Comparison of ENCODE assay signal across 38 cellular contexts in the genomic region with DNA sequence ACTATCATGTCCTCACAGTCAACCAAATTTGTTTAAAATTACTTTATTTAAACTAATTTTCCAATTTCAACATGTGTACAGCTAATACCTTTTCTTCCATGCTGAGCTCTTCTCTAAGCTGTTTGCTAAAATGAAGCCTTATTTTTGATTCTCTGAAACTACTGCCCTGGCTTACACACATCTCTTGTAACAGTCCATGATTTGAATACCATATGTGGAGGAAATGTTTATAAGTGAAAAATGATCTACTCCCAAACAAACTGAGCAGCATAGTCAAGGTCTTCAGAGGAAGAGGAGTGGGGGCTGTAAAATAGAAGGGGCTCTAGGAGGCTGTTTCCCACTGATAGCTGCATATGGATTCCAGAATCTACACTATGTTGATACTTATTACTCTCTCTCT.
"Had no signal": no experiment of that assay in that cellular context is flagged by ENCODE, and none has a peak within 500 bp of the region (broad histone marks: within the 10 kb centered on the region; RNA-seq: fewer than 3 reads in every experiment).

No MANE protein-coding gene starts in this region.

- H3K9me3 ChIP-seq: adrenal gland, ascending aorta, body of pancreas, breast epithelium had no signal

- H3K36me3 Mint-ChIP-seq: activated naive CD4-positive, alpha-beta T cell treated with anti-CD3 and anti-CD28 coated beads, Interleukin-2, amount 10 ng/mL, durations not matched to agents 7 days and 5 days; activated naive CD4-positive, alpha-beta T cell treated with anti-CD3 and anti-CD28 coated beads, Interleukin-2, amount 50 U/mL, for 24 hours; activated naive CD4-positive, alpha-beta T cell treated with anti-CD3 and anti-CD28 coated beads, Interleukin-2, amount 50 U/mL, for 72 hours; activated naive CD8-positive, alpha-beta T cell; activated naive CD8-positive, alpha-beta T cell treated with anti-CD3 and anti-CD28 coated beads for 36 hours; activated naive CD8-positive, alpha-beta T cell treated with anti-CD3 and anti-CD28 coated beads, Interleukin-2, amount 10 ng/mL, durations not matched to agents 7 days and 5 days; brain had no signal

- H3K27me3 Mint-ChIP-seq: activated naive CD4-positive, alpha-beta T cell treated with anti-CD3 and anti-CD28 coated beads, Interleukin-2, amount 10 ng/mL, durations not matched to agents 7 days and 5 days; activated naive CD4-positive, alpha-beta T cell treated with anti-CD3 and anti-CD28 coated beads, Interleukin-2, amount 50 U/mL, for 24 hours; activated naive CD8-positive, alpha-beta T cell; activated naive CD8-positive, alpha-beta T cell treated with anti-CD3 and anti-CD28 coated beads for 36 hours; activated naive CD8-positive, alpha-beta T cell treated with anti-CD3 and anti-CD28 coated beads, Interleukin-2, amount 10 ng/mL, durations not matched to agents 7 days and 5 days; activated T-cell treated with anti-CD3 and anti-CD28 coated beads, Interleukin-2, amount 50 U/mL, for 24 hours; activated T-helper 17 cell treated with anti-CD3 and anti-CD28 coated beads, Interleukin-2, amount 50 U/mL, for 72 hours; brain; central memory CD8-positive, alpha-beta T cell had no signal

- H3K27me3 ChIP-seq: adrenal gland, ascending aorta, body of pancreas, brain microvascular endothelial cell, breast epithelium, cardiac muscle cell had no signal

- ATAC-seq: activated naive CD4-positive, alpha-beta T cell treated with anti-CD3 and anti-CD28 coated beads, Interleukin-2, amount 50 U/mL, for 72 hours; activated naive CD8-positive, alpha-beta T cell treated with anti-CD3 and anti-CD28 coated beads, Interleukin-2, amount 50 U/mL, for 24 hours; activated T-cell treated with anti-CD3 and anti-CD28 coated beads, Interleukin-2, amount 50 U/mL, for 4 hours; activated T-cell treated with anti-CD3 and anti-CD28 coated beads, Interleukin-2, amount 50 U/mL, for 72 hours; activated T-helper 17 cell treated with anti-CD3 and anti-CD28 coated beads, Interleukin-2, amount 50 U/mL, for 72 hours; body of pancreas had no signal

- H3K36me3 ChIP-seq: adrenal gland, ascending aorta, brain microvascular endothelial cell, breast epithelium, cardiac muscle cell had no signal

- H3K4me1 Mint-ChIP-seq: activated naive CD4-positive, alpha-beta T cell treated with anti-CD3 and anti-CD28 coated beads, Interleukin-2, amount 10 ng/mL, durations not matched to agents 7 days and 5 days; activated naive CD4-positive, alpha-beta T cell treated with anti-CD3 and anti-CD28 coated beads, Interleukin-2, amount 50 U/mL, for 24 hours; activated naive CD8-positive, alpha-beta T cell treated with anti-CD3 and anti-CD28 coated beads for 36 hours; activated naive CD8-positive, alpha-beta T cell treated with anti-CD3 and anti-CD28 coated beads, Interleukin-2, amount 10 ng/mL, durations not matched to agents 7 days and 5 days; activated naive CD8-positive, alpha-beta T cell treated with anti-CD3 and anti-CD28 coated beads, Interleukin-2, amount 50 U/mL, for 24 hours; activated T-helper 17 cell treated with anti-CD3 and anti-CD28 coated beads, Interleukin-2, amount 50 U/mL, for 72 hours; central memory CD8-positive, alpha-beta T cell had no signal

- H3K27ac Mint-ChIP-seq: activated naive CD4-positive, alpha-beta T cell treated with anti-CD3 and anti-CD28 coated beads for 36 hours; activated naive CD4-positive, alpha-beta T cell treated with anti-CD3 and anti-CD28 coated beads, Interleukin-2, amount 10 ng/mL, durations not matched to agents 7 days and 5 days; activated naive CD4-positive, alpha-beta T cell treated with anti-CD3 and anti-CD28 coated beads, Interleukin-2, amount 50 U/mL, for 24 hours; activated naive CD4-positive, alpha-beta T cell treated with anti-CD3 and anti-CD28 coated beads, Interleukin-2, amount 50 U/mL, for 72 hours; activated naive CD8-positive, alpha-beta T cell; activated naive CD8-positive, alpha-beta T cell treated with anti-CD3 and anti-CD28 coated beads for 36 hours; activated naive CD8-positive, alpha-beta T cell treated with anti-CD3 and anti-CD28 coated beads, Interleukin-2, amount 10 ng/mL, durations not matched to agents 7 days and 5 days; activated naive CD8-positive, alpha-beta T cell treated with anti-CD3 and anti-CD28 coated beads, Interleukin-2, amount 50 U/mL, for 24 hours; activated T-cell treated with anti-CD3 and anti-CD28 coated beads, Interleukin-2, amount 50 U/mL, for 24 hours; activated T-cell treated with anti-CD3 and anti-CD28 coated beads, Interleukin-2, amount 50 U/mL, for 72 hours; activated T-helper 1 cell treated with anti-CD3 and anti-CD28 coated beads, Interleukin-12 subunit alpha, Interleukin-12 subunit beta, Interleukin-2, Interleukin-4 antibody, amounts not matched to agents 30 ng/mL and 10 ng/mL and 1 ng/mL, durations not matched to agents 14 hours and 24 hours and 36 hours; activated T-helper 17 cell treated with anti-CD3 and anti-CD28 coated beads, Interleukin-2, amount 50 U/mL, for 72 hours; activated T-helper 2 cell treated with anti-CD3 and anti-CD28 coated beads, Interferon-gamma antibody, Interleukin-2, Interleukin-4, amounts not matched to agents 10 μg/mL and 5 μg/mL and 100 μg/mL, durations not matched to agents 14 hours and 24 hours and 36 hours had no signal

- H3K27ac ChIP-seq: adrenal gland, ascending aorta, body of pancreas, brain microvascular endothelial cell, breast epithelium, cardiac muscle cell had no signal

- H3K4me3 ChIP-seq: adrenal gland, ascending aorta, body of pancreas, breast epithelium, cardiac muscle cell had no signal

- H3K4me3 Mint-ChIP-seq: activated naive CD4-positive, alpha-beta T cell treated with anti-CD3 and anti-CD28 coated beads for 36 hours; activated naive CD4-positive, alpha-beta T cell treated with anti-CD3 and anti-CD28 coated beads, Interleukin-2, amount 10 ng/mL, durations not matched to agents 7 days and 5 days; activated naive CD4-positive, alpha-beta T cell treated with anti-CD3 and anti-CD28 coated beads, Interleukin-2, amount 50 U/mL, for 24 hours; activated naive CD8-positive, alpha-beta T cell; activated naive CD8-positive, alpha-beta T cell treated with anti-CD3 and anti-CD28 coated beads for 36 hours; activated naive CD8-positive, alpha-beta T cell treated with anti-CD3 and anti-CD28 coated beads, Interleukin-2, amount 10 ng/mL, durations not matched to agents 7 days and 5 days; activated naive CD8-positive, alpha-beta T cell treated with anti-CD3 and anti-CD28 coated beads, Interleukin-2, amount 50 U/mL, for 24 hours; activated T-cell treated with anti-CD3 and anti-CD28 coated beads, Interleukin-2, amount 50 U/mL, for 24 hours; activated T-cell treated with anti-CD3 and anti-CD28 coated beads, Interleukin-2, amount 50 U/mL, for 4 hours; activated T-cell treated with anti-CD3 and anti-CD28 coated beads, Interleukin-2, amount 50 U/mL, for 72 hours; activated T-helper 1 cell treated with anti-CD3 and anti-CD28 coated beads, Interleukin-12 subunit alpha, Interleukin-12 subunit beta, Interleukin-2, Interleukin-4 antibody, amounts not matched to agents 30 ng/mL and 10 ng/mL and 1 ng/mL, durations not matched to agents 14 hours and 24 hours and 36 hours; activated T-helper 17 cell treated with anti-CD3 and anti-CD28 coated beads, Interleukin-2, amount 50 U/mL, for 72 hours; brain; central memory CD8-positive, alpha-beta T cell had no signal

- H3K9me3 Mint-ChIP-seq: activated naive CD4-positive, alpha-beta T cell treated with anti-CD3 and anti-CD28 coated beads for 36 hours; activated naive CD4-positive, alpha-beta T cell treated with anti-CD3 and anti-CD28 coated beads, Interleukin-2, amount 10 ng/mL, durations not matched to agents 7 days and 5 days; activated naive CD4-positive, alpha-beta T cell treated with anti-CD3 and anti-CD28 coated beads, Interleukin-2, amount 50 U/mL, for 24 hours; activated naive CD8-positive, alpha-beta T cell treated with anti-CD3 and anti-CD28 coated beads for 36 hours; activated naive CD8-positive, alpha-beta T cell treated with anti-CD3 and anti-CD28 coated beads, Interleukin-2, amount 10 ng/mL, durations not matched to agents 7 days and 5 days; activated naive CD8-positive, alpha-beta T cell treated with anti-CD3 and anti-CD28 coated beads, Interleukin-2, amount 50 U/mL, for 24 hours; activated T-cell treated with anti-CD3 and anti-CD28 coated beads, Interleukin-2, amount 50 U/mL, for 24 hours; activated T-helper 1 cell treated with anti-CD3 and anti-CD28 coated beads, Interleukin-12 subunit alpha, Interleukin-12 subunit beta, Interleukin-2, Interleukin-4 antibody, amounts not matched to agents 30 ng/mL and 10 ng/mL and 1 ng/mL, durations not matched to agents 14 hours and 24 hours and 36 hours; activated T-helper 2 cell treated with anti-CD3 and anti-CD28 coated beads, Interferon-gamma antibody, Interleukin-2, Interleukin-4, amounts not matched to agents 10 μg/mL and 5 μg/mL and 100 μg/mL, durations not matched to agents 14 hours and 24 hours and 36 hours had no signal

- DNase-seq: activated effector memory CD4-positive, alpha-beta T cell treated with anti-CD3 and anti-CD28 coated beads, Interleukin-2, amount 50 U/mL, for 16 hours; activated effector memory CD4-positive, alpha-beta T cell treated with Interleukin-2 at 50 U/mL for 16 hours; activated gamma-delta T cell; activated gamma-delta T cell treated with Interleukin-2 at 50 U/mL for 16 hours; activated naive CD4-positive, alpha-beta T cell; activated naive CD4-positive, alpha-beta T cell treated with anti-CD3 and anti-CD28 coated beads for 36 hours; activated naive CD4-positive, alpha-beta T cell treated with anti-CD3 and anti-CD28 coated beads, Interleukin-2, amount 10 ng/mL, durations not matched to agents 7 days and 5 days; activated naive CD4-positive, alpha-beta T cell treated with anti-CD3 and anti-CD28 coated beads, Interleukin-2, amount 50 U/mL, for 16 hours; activated naive CD4-positive, alpha-beta T cell treated with Interleukin-2 at 50 U/mL for 16 hours; activated naive CD8-positive, alpha-beta T cell treated with anti-CD3 and anti-CD28 coated beads for 36 hours; activated naive CD8-positive, alpha-beta T cell treated with anti-CD3 and anti-CD28 coated beads, Interleukin-2, amount 10 ng/mL, durations not matched to agents 7 days and 5 days; activated naive CD8-positive, alpha-beta T cell treated with anti-CD3 and anti-CD28 coated beads, Interleukin-2, amount 50 U/mL, for 24 hours; activated T-cell treated with anti-CD3 and anti-CD28 coated beads for 4 hours; activated T-cell treated with anti-CD3 and anti-CD28 coated beads, Interleukin-2, amount 50 U/mL, for 1 hour; activated T-cell treated with anti-CD3 and anti-CD28 coated beads, Interleukin-2, amount 50 U/mL, for 24 hours; activated T-cell treated with anti-CD3 and anti-CD28 coated beads, Interleukin-2, amount 50 U/mL, for 4 hours; activated T-cell treated with anti-CD3 and anti-CD28 coated beads, Interleukin-2, amount 50 U/mL, for 48 hours; activated T-cell treated with anti-CD3 and anti-CD28 coated beads, Interleukin-2, amount 50 U/mL, for 72 hours; adrenal gland; amniotic stem cell; amygdala; anterior cingulate cortex; body of pancreas; brain microvascular endothelial cell; caudate nucleus; central memory CD4-positive, alpha-beta T cell; cerebellar nuclear complex had no signal

- H3K4me1 ChIP-seq: adrenal gland, body of pancreas, breast epithelium had no signal
